ENCODE assay signal across 26 cellular contexts in genomic region chr4:60648774-60649173, GRCh38.
"Had no signal": no experiment of that assay in that cellular context is flagged by ENCODE, and none has a peak within 500 bp of the region (broad histone marks: within the 10 kb centered on the region; RNA-seq: fewer than 3 reads in every experiment).

No MANE protein-coding gene starts in this region.

- H2AFZ ChIP-seq: hepatocyte had no signal

- H3K27me3 ChIP-seq: heart right ventricle, hepatocyte, left lung, pancreas, sigmoid colon, spleen, suprapubic skin, tibial artery, uterus had no signal

- H3K4me1 ChIP-seq: heart right ventricle, left lung, lower lobe of right lung, pancreas, prostate gland, sigmoid colon, spleen, suprapubic skin, tibial artery, uterus had no signal

- H3K4me2 ChIP-seq: hepatocyte had no signal

- DNase-seq: heart right ventricle; islet precursor cell; kidney glomerular epithelial cell; left cardiac atrium; left lung; lower lobe of right lung; midbrain; mucosa of descending colon; naive thymus-derived CD4-positive, alpha-beta T cell; pancreas; posterior cingulate gyrus; retina; right cardiac atrium; sigmoid colon; small intestine; spleen; stimulated activated CD4-positive, alpha-beta T cell treated with anti-CD3 and anti-CD28 coated beads, Interleukin-4, amount 100 ng/mL, for 24 hours; stimulated activated naive CD4-positive, alpha-beta T cell; tibial artery; uterus had no signal

- H3K36me3 ChIP-seq: heart right ventricle, left lung, lower lobe of right lung, pancreas, prostate gland, sigmoid colon, spleen, suprapubic skin, thoracic aorta, tibial artery, uterus had no signal

- ATAC-seq: heart right ventricle; left cardiac atrium; left lung; lower lobe of right lung; mucosa of descending colon; naive thymus-derived CD4-positive, alpha-beta T cell; natural killer cell treated with Interleukin-12 subunit alpha and Interleukin-12 subunit beta and Interleukin-15 and Interleukin-18, amount 100 ng/mL, for 72 hours; pancreas; right cardiac atrium; stimulated activated effector memory CD8-positive, alpha-beta T cell treated with anti-CD3 and anti-CD28 coated beads, Interleukin-12 subunit alpha, Interleukin-12 subunit beta, amount 100 ng/mL, for 72 hours had no signal

- H3K4me3 ChIP-seq: heart right ventricle, hepatocyte, left lung, lower lobe of right lung, mucosa of descending colon, pancreas, prostate gland, sigmoid colon, spleen, suprapubic skin, thoracic aorta, tibial artery, uterus had no signal

- H3K79me2 ChIP-seq: hepatocyte had no signal

- H3K9me3 ChIP-seq: lower lobe of right lung, prostate gland, suprapubic skin, thoracic aorta, uterus had no signal

- H3K27ac ChIP-seq: heart right ventricle, hepatocyte, left lung, lower lobe of right lung, pancreas, prostate gland, sigmoid colon, spleen, suprapubic skin, thoracic aorta, tibial artery, uterus had no signal
